In the genomic region with DNA sequence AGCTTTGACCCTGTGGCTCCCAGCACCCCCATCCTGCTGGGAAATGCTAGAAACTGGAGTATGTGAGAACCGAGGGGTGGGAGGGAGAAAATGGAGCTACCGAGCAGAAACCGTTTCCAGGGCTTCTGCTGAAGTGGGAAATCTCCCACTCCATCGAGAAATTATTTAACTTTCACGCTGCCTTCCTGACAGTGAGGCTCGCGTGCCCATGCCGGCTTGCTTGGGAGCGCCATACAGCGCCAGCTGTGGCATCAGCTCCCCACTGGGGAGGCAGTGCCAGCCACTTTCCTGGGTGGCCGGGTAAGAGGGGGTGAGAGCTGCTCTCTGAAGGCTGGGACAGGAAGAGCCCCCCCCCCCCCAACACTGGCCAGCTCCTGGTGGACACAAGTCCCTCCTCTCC, we compare ENCODE assay signal across 1 cellular context.
TF ChIP-seq lines count a peak whose summit lies in the region.

No MANE protein-coding gene starts in this region.

TF ChIP-seq in H1, 55 proteins besides CTCF, POLR2A, EP300 and RAD21 (continued from another document):
- TF ChIP-seq JUND (IDR thresholded peaks at IDR 0.05; ENCODE audit: low read length) (no peak), TCF12 (IDR thresholded peaks at IDR 0.05; ENCODE audit: low read depth, low read length) (no peak), BRCA1 (IDR thresholded peaks at IDR 0.05; ENCODE audit: low read depth, low read length) (no peak), MAFK (IDR thresholded peaks at IDR 0.05; ENCODE audit: low read depth, low read length) (no peak), TAF1 (IDR thresholded peaks at IDR 0.05; ENCODE audit: low read depth, low read length) (no peak), BCL11A (IDR thresholded peaks at IDR 0.05; ENCODE audit: low read depth in 2 of 2, low read length in 2 of 2) (no peak), KDM4A (IDR thresholded peaks at IDR 0.05; ENCODE audit: low read depth, low read length, severe bottlenecking) (no peak), GTF2F1 (IDR thresholded peaks at IDR 0.05; ENCODE audit: borderline replicate concordance, low read depth, low read length) (no peak), RBBP5 (IDR thresholded peaks at IDR 0.05; ENCODE audit: borderline replicate concordance, low read depth, low read length) (no peak), HDAC6 (IDR thresholded peaks at IDR 0.05; ENCODE audit: low read depth, low read length) (no peak), JUN (IDR thresholded peaks at IDR 0.05; ENCODE audit: low read depth, low read length) (no peak), RNF2 (IDR thresholded peaks at IDR 0.05; ENCODE audit: borderline replicate concordance, low read depth, low read length, missing control alignments, poor library complexity, severe bottlenecking) (no peak), EGR1 (IDR thresholded peaks at IDR 0.05; ENCODE audit: borderline replicate concordance, low read depth, low read length) (no peak)
- TF ChIP-seq, protein P1, sequence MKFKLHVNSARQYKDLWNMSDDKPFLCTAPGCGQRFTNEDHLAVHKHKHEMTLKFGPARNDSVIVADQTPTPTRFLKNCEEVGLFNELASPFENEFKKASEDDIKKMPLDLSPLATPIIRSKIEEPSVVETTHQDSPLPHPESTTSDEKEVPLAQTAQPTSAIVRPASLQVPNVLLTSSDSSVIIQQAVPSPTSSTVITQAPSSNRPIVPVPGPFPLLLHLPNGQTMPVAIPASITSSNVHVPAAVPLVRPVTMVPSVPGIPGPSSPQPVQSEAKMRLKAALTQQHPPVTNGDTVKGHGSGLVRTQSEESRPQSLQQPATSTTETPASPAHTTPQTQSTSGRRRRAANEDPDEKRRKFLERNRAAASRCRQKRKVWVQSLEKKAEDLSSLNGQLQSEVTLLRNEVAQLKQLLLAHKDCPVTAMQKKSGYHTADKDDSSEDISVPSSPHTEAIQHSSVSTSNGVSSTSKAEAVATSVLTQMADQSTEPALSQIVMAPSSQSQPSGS (IDR thresholded peaks at IDR 0.05; ENCODE audit: low read length) = no peak
TF ChIP-seq in H1: peak in this region for 0.
